ENCODE assay signal across 8 cellular contexts in the genomic region with DNA sequence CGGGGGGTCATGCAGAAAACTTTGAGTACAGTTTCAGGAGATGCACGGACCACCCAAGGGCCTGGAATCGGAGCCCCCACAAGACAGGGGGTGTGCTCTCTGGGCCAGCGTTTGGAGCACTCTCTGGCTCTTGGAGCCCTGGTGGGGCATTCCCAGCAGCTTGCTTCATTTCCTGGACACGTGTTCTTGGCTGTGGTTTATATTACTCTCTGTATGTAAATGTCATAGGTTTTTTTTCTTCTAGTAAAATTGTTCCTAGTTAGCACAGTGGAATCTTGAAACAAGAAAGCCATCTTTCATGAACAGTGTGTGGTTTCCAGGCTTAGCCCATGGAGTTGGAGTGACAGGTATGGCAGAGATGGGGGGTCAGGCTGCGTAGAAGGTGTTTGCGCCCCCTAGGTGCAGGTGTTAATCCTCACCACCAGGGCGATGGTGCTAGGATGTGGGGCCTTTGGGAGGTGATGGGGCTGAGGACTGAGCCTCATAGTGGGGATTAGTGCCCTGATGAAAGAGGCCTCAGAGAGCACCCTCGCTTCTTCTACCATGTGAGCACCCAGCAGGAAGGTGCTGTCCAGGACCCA.
DNase-seq lines count a peak whose midpoint lies in the region; ATAC-seq and TF ChIP-seq lines count a peak whose summit lies in the region.

No MANE protein-coding gene starts in this region.

- peak; percentile 72 to 89 for ATAC-seq in activated naive CD4-positive, alpha-beta T cell treated with anti-CD3 and anti-CD28 coated beads, Interleukin-2, amount 50 U/mL, for 72 hours
- peak; percentile 41 for ATAC-seq in stimulated activated memory B cell treated with anti-CD40 and anti-IgM and Interleukin-4, amounts not matched to agents 10 μg/mL and 1 μg/mL and 100 μg/mL, for 72 hours
- ATAC-seq in HG02938 (IDR thresholded peaks at IDR 0.05; ENCODE audit: unreplicated experiment), result no peak
- ATAC-seq in GM18517 (IDR thresholded peaks at IDR 0.05; ENCODE audit: unreplicated experiment), result no peak

- H3K36me3 Mint-ChIP-seq in activated naive CD4-positive, alpha-beta T cell treated with anti-CD3 and anti-CD28 coated beads, Interleukin-2, amount 50 U/mL, for 72 hours, result no peaks in the 10 kb centered on the region
- H3K36me3 Mint-ChIP-seq in stimulated activated memory B cell treated with anti-CD40 and anti-IgM and Interleukin-4, amounts not matched to agents 10 μg/mL and 1 μg/mL and 100 μg/mL, for 72 hours, result no peaks in the 10 kb centered on the region

- peak in 1 of 2 donors; percentile 33 for DNase-seq in activated naive CD4-positive, alpha-beta T cell treated with anti-CD3 and anti-CD28 coated beads, Interleukin-2, amount 50 U/mL, for 72 hours (ENCODE audit: low spot score in 2 of 2)
- DNase-seq in activated naive CD4-positive, alpha-beta T cell (lab: John Stamatoyannopoulos, UW), result no peak
- DNase-seq in NCI-H526 (lab: John Stamatoyannopoulos, UW), result peak; percentile 17 to 69
- DNase-seq in epithelial cell of esophagus (ENCODE audit: low read depth), result peak; percentile 40
- no peak for DNase-seq in GM10248 (ENCODE audit: extremely low spot score)

- H3K27me3 Mint-ChIP-seq in stimulated activated memory B cell treated with anti-CD40 and anti-IgM and Interleukin-4, amounts not matched to agents 10 μg/mL and 1 μg/mL and 100 μg/mL, for 72 hours, result peaks cover 62% of the 10 kb centered on the region

- no peak overlapping the region for H3K4me3 Mint-ChIP-seq in stimulated activated memory B cell treated with anti-CD40 and anti-IgM and Interleukin-4, amounts not matched to agents 10 μg/mL and 1 μg/mL and 100 μg/mL, for 72 hours

- H3K27ac Mint-ChIP-seq in activated naive CD4-positive, alpha-beta T cell treated with anti-CD3 and anti-CD28 coated beads, Interleukin-2, amount 50 U/mL, for 72 hours, result no peak overlapping the region
- H3K27ac Mint-ChIP-seq in stimulated activated memory B cell treated with anti-CD40 and anti-IgM and Interleukin-4, amounts not matched to agents 10 μg/mL and 1 μg/mL and 100 μg/mL, for 72 hours, result no peak overlapping the region

- peaks cover 12% of the 10 kb centered on the region for H3K4me1 Mint-ChIP-seq in stimulated activated memory B cell treated with anti-CD40 and anti-IgM and Interleukin-4, amounts not matched to agents 10 μg/mL and 1 μg/mL and 100 μg/mL, for 72 hours

- TF ChIP-seq CTCF in epithelial cell of esophagus (IDR thresholded peaks at IDR 0.05; ENCODE audit: insufficient read depth, low read depth, low read length, missing control alignments) (peak; percentile 23), GM10248 (IDR thresholded peaks at IDR 0.05; ENCODE audit: control extremely low read depth, extremely low read depth, low read depth, missing control alignments) (no peak)

- POLR2A ChIA-PET in GM10248 (lab: Yijun Ruan, JAX), result interaction anchor here (0.6 kb wide), 1 partner anchor 1276 kb away, joined by 3 read pairs; no protein-coding TSS in a partner anchor

- no peaks in the 10 kb centered on the region for H3K9me3 Mint-ChIP-seq in activated naive CD4-positive, alpha-beta T cell treated with anti-CD3 and anti-CD28 coated beads, Interleukin-2, amount 50 U/mL, for 72 hours
- H3K9me3 Mint-ChIP-seq in stimulated activated memory B cell treated with anti-CD40 and anti-IgM and Interleukin-4, amounts not matched to agents 10 μg/mL and 1 μg/mL and 100 μg/mL, for 72 hours, result no peaks in the 10 kb centered on the region

- CTCF ChIA-PET in GM10248 (lab: Yijun Ruan, JAX), result interaction anchor here (0.8 to 1.0 kb wide), 3 partner anchors 13 to 23 kb away, joined by 3 to 5 read pairs (median 3); no protein-coding TSS in a partner anchor

- no peak overlapping the region for H3K4me3 ChIP-seq in epithelial cell of esophagus (ENCODE audit: low read length)

Comparison
In these comparisons a context has a peak if more than half of its experiments do, and no peak if none do; other contexts are left out.
1. ATAC-seq: peak in activated naive CD4-positive, alpha-beta T cell treated with anti-CD3 and anti-CD28 coated beads, Interleukin-2, amount 50 U/mL, for 72 hours (2 of 2) and stimulated activated memory B cell treated with anti-CD40 and anti-IgM and Interleukin-4, amounts not matched to agents 10 μg/mL and 1 μg/mL and 100 μg/mL, for 72 hours (single experiment); none in HG02938 (single experiment) and GM18517 (single experiment).
2. DNase-seq: peak in NCI-H526 (2 of 2) and epithelial cell of esophagus (single experiment); none in activated naive CD4-positive, alpha-beta T cell (0 of 4) and GM10248 (single experiment).